ENCODE assay signal across 19 cellular contexts in the genomic region with DNA sequence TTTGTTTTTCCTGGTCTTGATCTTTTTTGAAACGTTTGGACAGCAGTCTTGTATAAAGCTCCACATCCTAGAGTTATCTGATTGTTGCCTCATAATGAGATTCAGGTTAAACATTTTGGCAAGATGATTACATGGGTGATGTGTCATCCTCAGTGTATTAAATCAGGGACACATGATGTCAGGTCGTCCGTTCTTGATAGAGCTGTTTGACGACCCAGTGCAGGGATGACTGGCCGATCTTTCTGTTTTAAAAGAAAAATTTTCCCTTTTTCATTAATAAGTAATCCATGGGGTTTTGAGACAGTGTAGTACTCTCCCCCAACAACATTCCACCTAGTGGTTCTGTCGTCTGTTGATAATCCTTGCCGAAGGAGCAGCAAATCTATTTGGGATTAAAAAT. TPM values are rescaled to one million over a fixed set of nuclear protein-coding genes. Genes with fewer than 3 reads are reported as not detected.
"Had no signal": no experiment of that assay in that cellular context is flagged by ENCODE, and none has a peak within 500 bp of the region (broad histone marks: within the 10 kb centered on the region; RNA-seq: fewer than 3 reads in every experiment).

No MANE protein-coding gene starts in this region.

- H3K4me1 Mint-ChIP-seq: activated CD4-positive, alpha-beta T cell treated with anti-CD3 and anti-CD28 coated beads, Interleukin-2, amount 10 ng/mL, durations not matched to agents 7 days and 5 days; activated naive CD8-positive, alpha-beta T cell treated with anti-CD3 and anti-CD28 coated beads, Interleukin-2, amount 10 ng/mL, durations not matched to agents 7 days and 5 days; central memory CD8-positive, alpha-beta T cell; naive thymus-derived CD8-positive, alpha-beta T cell had no signal

- H3K27ac Mint-ChIP-seq: activated CD4-positive, alpha-beta T cell treated with anti-CD3 and anti-CD28 coated beads, Interleukin-2, amount 10 ng/mL, durations not matched to agents 7 days and 5 days; activated naive CD8-positive, alpha-beta T cell treated with anti-CD3 and anti-CD28 coated beads, Interleukin-2, amount 10 ng/mL, durations not matched to agents 7 days and 5 days; naive thymus-derived CD8-positive, alpha-beta T cell; T-helper 2 cell treated with Interferon-gamma antibody and Interleukin-4, amounts not matched to agents 5 μg/mL and 100 μg/mL, for 36 hours had no signal

- ATAC-seq: gastrocnemius medialis; naive thymus-derived CD8-positive, alpha-beta T cell; pancreas; upper lobe of right lung had no signal

- H3K27ac ChIP-seq: brain microvascular endothelial cell, coronary artery, gastrocnemius medialis, left ventricle myocardium inferior, pancreas, sigmoid colon, stomach, testis, upper lobe of right lung had no signal

- H3K36me3 Mint-ChIP-seq: activated naive CD8-positive, alpha-beta T cell treated with anti-CD3 and anti-CD28 coated beads, Interleukin-2, amount 10 ng/mL, durations not matched to agents 7 days and 5 days; naive thymus-derived CD8-positive, alpha-beta T cell had no signal

- H3K27me3 ChIP-seq: brain microvascular endothelial cell, sigmoid colon, testis, upper lobe of right lung had no signal

- H3K4me1 ChIP-seq: gastrocnemius medialis, left ventricle myocardium inferior, pancreas, stomach, testis, upper lobe of right lung had no signal

- H3K4me3 ChIP-seq: coronary artery, gastrocnemius medialis, left ventricle myocardium inferior, pancreas, sigmoid colon, stomach, testis, upper lobe of right lung had no signal

- DNase-seq: activated CD4-positive, alpha-beta T cell treated with anti-CD3 and anti-CD28 coated beads, Interleukin-2, amount 10 ng/mL, durations not matched to agents 7 days and 5 days; activated naive CD4-positive, alpha-beta T cell; activated naive CD8-positive, alpha-beta T cell treated with anti-CD3 and anti-CD28 coated beads, Interleukin-2, amount 10 ng/mL, durations not matched to agents 7 days and 5 days; anterior cingulate cortex; brain microvascular endothelial cell; gastrocnemius medialis; islet precursor cell; left ventricle myocardium inferior; naive thymus-derived CD8-positive, alpha-beta T cell; pancreas; sigmoid colon; stimulated activated CD4-positive, alpha-beta T cell treated with anti-CD3 and anti-CD28 coated beads, Interleukin-1b, Interleukin-23, amount 100 ng/mL, for 48 hours; stomach; testis; upper lobe of right lung had no signal

- H3K9me3 ChIP-seq: gastrocnemius medialis, left ventricle myocardium inferior, pancreas, sigmoid colon, stomach, testis, upper lobe of right lung had no signal

- H3K4me3 Mint-ChIP-seq: activated CD4-positive, alpha-beta T cell treated with anti-CD3 and anti-CD28 coated beads, Interleukin-2, amount 10 ng/mL, durations not matched to agents 7 days and 5 days; activated naive CD8-positive, alpha-beta T cell treated with anti-CD3 and anti-CD28 coated beads, Interleukin-2, amount 10 ng/mL, durations not matched to agents 7 days and 5 days; central memory CD8-positive, alpha-beta T cell; naive thymus-derived CD8-positive, alpha-beta T cell; T-helper 2 cell treated with Interferon-gamma antibody and Interleukin-4, amounts not matched to agents 5 μg/mL and 100 μg/mL, for 36 hours had no signal

- H3K36me3 ChIP-seq: brain microvascular endothelial cell, gastrocnemius medialis, left ventricle myocardium inferior, pancreas, sigmoid colon, stomach, upper lobe of right lung had no signal

- H3K9me3 Mint-ChIP-seq: activated CD4-positive, alpha-beta T cell treated with anti-CD3 and anti-CD28 coated beads, Interleukin-2, amount 10 ng/mL, durations not matched to agents 7 days and 5 days; activated naive CD8-positive, alpha-beta T cell treated with anti-CD3 and anti-CD28 coated beads, Interleukin-2, amount 10 ng/mL, durations not matched to agents 7 days and 5 days; central memory CD8-positive, alpha-beta T cell; naive thymus-derived CD8-positive, alpha-beta T cell; T-helper 2 cell treated with Interferon-gamma antibody and Interleukin-4, amounts not matched to agents 5 μg/mL and 100 μg/mL, for 36 hours had no signal

- FAIRE-seq: pancreas had no signal

RNA-seq across cellular contexts. Expression of gene SERPINB2, which starts 44.5 kb away (rescaled TPM):
- total RNA-seq: activated CD4-positive, alpha-beta T cell treated with anti-CD3 and anti-CD28 coated beads, Interleukin-2, amount 10 ng/mL, durations not matched to agents 7 days and 5 days; gastrocnemius medialis; left ventricle myocardium inferior; mucosa of gallbladder; testis had no signal
